In the genomic region with DNA sequence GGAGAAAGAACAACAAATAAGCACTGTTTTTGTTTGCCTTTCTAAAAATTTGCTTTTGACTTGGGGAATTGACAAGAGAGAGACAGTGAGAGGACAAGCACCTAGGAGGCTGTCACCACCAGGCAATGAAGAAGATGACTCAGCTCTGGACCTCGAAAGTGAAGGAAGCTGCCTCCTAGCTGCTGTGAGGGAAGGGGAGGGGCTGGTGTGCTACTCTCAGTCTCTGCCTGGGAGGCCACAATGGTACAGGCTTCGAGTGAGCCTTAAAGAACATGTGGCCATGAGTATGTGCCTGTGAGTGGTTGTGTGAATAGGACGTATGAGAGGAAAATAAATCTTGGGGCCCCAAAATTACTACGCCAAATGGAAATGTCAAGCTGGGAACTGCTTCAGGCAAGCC, we compare ENCODE assay signal across 1 cellular context.
TF ChIP-seq lines count a peak whose summit lies in the region.

No MANE protein-coding gene starts in this region.

TF ChIP-seq in K562, 482 proteins besides CTCF, POLR2A, EP300 and RAD21:
- TF ChIP-seq RUNX1 (IDR thresholded peaks at IDR 0.05; ENCODE audit: low read depth) = no peak
- TF ChIP-seq ZFP36 (IDR thresholded peaks at IDR 0.05; ENCODE audit: low read depth, low read length, partially characterized antibody) = peak; percentile 27
- TF ChIP-seq, protein P1, sequence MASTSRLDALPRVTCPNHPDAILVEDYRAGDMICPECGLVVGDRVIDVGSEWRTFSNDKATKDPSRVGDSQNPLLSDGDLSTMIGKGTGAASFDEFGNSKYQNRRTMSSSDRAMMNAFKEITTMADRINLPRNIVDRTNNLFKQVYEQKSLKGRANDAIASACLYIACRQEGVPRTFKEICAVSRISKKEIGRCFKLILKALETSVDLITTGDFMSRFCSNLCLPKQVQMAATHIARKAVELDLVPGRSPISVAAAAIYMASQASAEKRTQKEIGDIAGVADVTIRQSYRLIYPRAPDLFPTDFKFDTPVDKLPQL (IDR thresholded peaks at IDR 0.05; ENCODE audit: extremely low read depth, insufficient read length) = no peak
- TF ChIP-seq, protein P2, sequence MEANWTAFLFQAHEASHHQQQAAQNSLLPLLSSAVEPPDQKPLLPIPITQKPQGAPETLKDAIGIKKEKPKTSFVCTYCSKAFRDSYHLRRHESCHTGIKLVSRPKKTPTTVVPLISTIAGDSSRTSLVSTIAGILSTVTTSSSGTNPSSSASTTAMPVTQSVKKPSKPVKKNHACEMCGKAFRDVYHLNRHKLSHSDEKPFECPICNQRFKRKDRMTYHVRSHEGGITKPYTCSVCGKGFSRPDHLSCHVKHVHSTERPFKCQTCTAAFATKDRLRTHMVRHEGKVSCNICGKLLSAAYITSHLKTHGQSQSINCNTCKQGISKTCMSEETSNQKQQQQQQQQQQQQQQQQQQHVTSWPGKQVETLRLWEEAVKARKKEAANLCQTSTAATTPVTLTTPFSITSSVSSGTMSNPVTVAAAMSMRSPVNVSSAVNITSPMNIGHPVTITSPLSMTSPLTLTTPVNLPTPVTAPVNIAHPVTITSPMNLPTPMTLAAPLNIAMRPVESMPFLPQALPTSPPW (CRISPR knock-in tag; IDR thresholded peaks at IDR 0.05) = peak; percentile 33; the same call in 1 of the 2 replicates
- TF ChIP-seq NFE2 (IDR thresholded peaks at IDR 0.05; ENCODE audit: low read depth) = peak; percentile 64
- no peak for TF ChIP-seq ZNF717 (CRISPR knock-in tag; IDR thresholded peaks at IDR 0.05)
- no peak for TF ChIP-seq PHF21A (IDR thresholded peaks at IDR 0.05; ENCODE audit: borderline replicate concordance, low read depth)
- TF ChIP-seq CSDE1 (IDR thresholded peaks at IDR 0.05) = no peak
- no peak for TF ChIP-seq PRMT5 (CRISPR knock-in tag; IDR thresholded peaks at IDR 0.05)
- no peak for TF ChIP-seq ZNF445 (CRISPR knock-in tag; IDR thresholded peaks at IDR 0.05; ENCODE audit: low read depth)
- TF ChIP-seq, protein P3, sequence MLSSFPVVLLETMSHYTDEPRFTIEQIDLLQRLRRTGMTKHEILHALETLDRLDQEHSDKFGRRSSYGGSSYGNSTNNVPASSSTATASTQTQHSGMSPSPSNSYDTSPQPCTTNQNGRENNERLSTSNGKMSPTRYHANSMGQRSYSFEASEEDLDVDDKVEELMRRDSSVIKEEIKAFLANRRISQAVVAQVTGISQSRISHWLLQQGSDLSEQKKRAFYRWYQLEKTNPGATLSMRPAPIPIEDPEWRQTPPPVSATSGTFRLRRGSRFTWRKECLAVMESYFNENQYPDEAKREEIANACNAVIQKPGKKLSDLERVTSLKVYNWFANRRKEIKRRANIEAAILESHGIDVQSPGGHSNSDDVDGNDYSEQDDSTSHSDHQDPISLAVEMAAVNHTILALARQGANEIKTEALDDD (IDR thresholded peaks at IDR 0.05) = no peak
- TF ChIP-seq MAFG (tag; conservative IDR thresholded peaks at IDR 0.05) = 0 out of 2 replicates have a peak, but pooled peaks have one; percentile 8
- TF ChIP-seq MEF2A (IDR thresholded peaks at IDR 0.05; ENCODE audit: control insufficient read depth, low read depth, low read length) = no peak
- TF ChIP-seq CBFB (CRISPR knock-in tag; IDR thresholded peaks at IDR 0.05) = no peak
- TF ChIP-seq L3MBTL2 (IDR thresholded peaks at IDR 0.05) = peak; percentile 14; the same call in 1 of the 2 replicates
- TF ChIP-seq, protein P4, sequence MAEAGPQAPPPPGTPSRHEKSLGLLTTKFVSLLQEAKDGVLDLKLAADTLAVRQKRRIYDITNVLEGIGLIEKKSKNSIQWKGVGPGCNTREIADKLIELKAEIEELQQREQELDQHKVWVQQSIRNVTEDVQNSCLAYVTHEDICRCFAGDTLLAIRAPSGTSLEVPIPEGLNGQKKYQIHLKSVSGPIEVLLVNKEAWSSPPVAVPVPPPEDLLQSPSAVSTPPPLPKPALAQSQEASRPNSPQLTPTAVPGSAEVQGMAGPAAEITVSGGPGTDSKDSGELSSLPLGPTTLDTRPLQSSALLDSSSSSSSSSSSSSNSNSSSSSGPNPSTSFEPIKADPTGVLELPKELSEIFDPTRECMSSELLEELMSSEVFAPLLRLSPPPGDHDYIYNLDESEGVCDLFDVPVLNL (CRISPR knock-in tag; IDR thresholded peaks at IDR 0.05; ENCODE audit: low read depth) = no peak
